27 cellular contexts compared by ENCODE assay signal in the genomic region with DNA sequence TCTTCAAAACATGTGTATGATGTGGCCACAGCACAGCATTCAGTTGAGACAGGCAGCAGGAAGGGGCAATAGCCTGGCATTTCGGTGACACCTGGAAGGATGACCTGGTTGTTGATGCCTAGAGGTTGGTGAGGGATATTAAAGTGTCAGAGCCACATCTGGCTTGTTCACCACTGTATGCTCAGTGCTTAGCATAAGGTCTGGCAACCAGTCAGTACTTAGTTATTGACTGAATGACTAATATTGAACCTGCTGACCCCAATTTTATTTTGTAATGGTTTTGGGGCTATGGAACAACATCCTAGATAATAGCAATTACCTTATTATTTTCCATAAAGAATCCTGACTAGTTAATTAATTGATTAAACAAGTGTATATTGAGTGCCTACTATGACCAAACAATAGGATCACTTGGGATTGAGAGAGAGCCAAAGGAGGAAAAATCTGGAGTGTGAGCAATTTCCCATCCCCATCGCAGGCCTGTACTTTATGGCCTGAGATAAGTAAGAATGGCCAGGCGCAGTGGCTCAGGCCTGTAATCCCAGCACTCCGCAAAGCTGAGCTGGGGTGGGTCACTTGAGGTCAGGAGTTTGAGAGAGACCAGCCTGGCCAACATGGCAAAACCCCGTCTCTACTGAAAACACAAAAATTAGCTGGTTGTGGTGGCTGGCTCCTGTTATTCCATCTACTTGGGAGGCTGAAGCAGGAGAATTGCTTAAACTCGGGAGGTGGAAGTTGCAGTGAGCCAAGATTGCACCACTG.
DNase-seq lines count a peak whose midpoint lies in the region; ATAC-seq and TF ChIP-seq lines count a peak whose summit lies in the region.
"Had no signal": no experiment of that assay in that cellular context is flagged by ENCODE, and none has a peak within 500 bp of the region (broad histone marks: within the 10 kb centered on the region; RNA-seq: fewer than 3 reads in every experiment).

No MANE protein-coding gene starts in this region.

- H3K4me3 ChIP-seq in fibroblast of villous mesenchyme (ENCODE audit: low read depth, low read length) (no peak overlapping the region), upper lobe of right lung (no peak overlapping the region), Karpas-422 (ENCODE audit: low read length) (no peak overlapping the region)
- H3K4me3 ChIP-seq: suprapubic skin had no signal

- no peak overlapping the region for H3K27ac ChIP-seq in upper lobe of right lung
- no peak overlapping the region for H3K27ac ChIP-seq in Karpas-422 (ENCODE audit: low read length)
- H3K27ac ChIP-seq: HL-60, suprapubic skin had no signal

- H3K27me3 ChIP-seq in upper lobe of right lung (no peaks in the 10 kb centered on the region), Karpas-422 (ENCODE audit: low read length) (no peaks in the 10 kb centered on the region)
- H3K27me3 ChIP-seq: suprapubic skin had no signal

- no peaks in the 10 kb centered on the region for H4K20me1 ChIP-seq in Karpas-422 (ENCODE audit: insufficient read depth, low read depth, low read length)

- H3K9me2 ChIP-seq in Karpas-422 (replicated peaks; ENCODE audit: insufficient read depth, low read length), result no peaks in the 10 kb centered on the region

- H3K4me1 ChIP-seq in upper lobe of right lung (peaks cover 2% of the 10 kb centered on the region), Karpas-422 (ENCODE audit: low read length) (no peaks in the 10 kb centered on the region)

- no peaks in the 10 kb centered on the region for H3K27me3 Mint-ChIP-seq in nephron (ENCODE audit: low read depth)
- H3K27me3 Mint-ChIP-seq: naive B cell had no signal

- H3K9ac ChIP-seq in Karpas-422 (ENCODE audit: low read length), result no peak overlapping the region

- no peaks in the 10 kb centered on the region for H3K36me3 ChIP-seq in upper lobe of right lung
- no peaks in the 10 kb centered on the region for H3K36me3 ChIP-seq in Karpas-422 (ENCODE audit: insufficient read depth, low read length)
- H3K36me3 ChIP-seq: suprapubic skin had no signal

- no peaks in the 10 kb centered on the region for H3K36me3 Mint-ChIP-seq in nephron (ENCODE audit: low read depth)
- H3K36me3 Mint-ChIP-seq: CD8-positive, alpha-beta T cell; WTC11 had no signal

- H3K27ac Mint-ChIP-seq in nephron, result peak overlapping the region in 2 of 3 experiments; percentile 27 to 65
- H3K27ac Mint-ChIP-seq: activated T-cell treated with anti-CD3 and anti-CD28 coated beads, Interleukin-2, amount 50 U/mL, for 72 hours; CD8-positive, alpha-beta T cell; naive B cell; WTC11 had no signal

- intact Hi-C loops in upper lobe of right lung (cut with DNase I), result no loop called here

- H3K9me3 Mint-ChIP-seq in nephron, result no peaks in the 10 kb centered on the region
- H3K9me3 Mint-ChIP-seq: activated T-cell treated with anti-CD3 and anti-CD28 coated beads, Interleukin-2, amount 50 U/mL, for 72 hours; CD8-positive, alpha-beta T cell; naive B cell had no signal

- H2AFZ ChIP-seq in Karpas-422 (ENCODE audit: low read length), result no peak overlapping the region

- peaks cover 19% of the 10 kb centered on the region for H3K4me1 Mint-ChIP-seq in nephron
- H3K4me1 Mint-ChIP-seq: naive B cell had no signal

- no peak overlapping the region for H3K4me3 Mint-ChIP-seq in nephron
- H3K4me3 Mint-ChIP-seq: activated T-cell treated with anti-CD3 and anti-CD28 coated beads, Interleukin-2, amount 50 U/mL, for 72 hours; CD8-positive, alpha-beta T cell; WTC11 had no signal

- ATAC-seq in upper lobe of right lung, result peak; percentile 42
- ATAC-seq: activated T-cell treated with anti-CD3 and anti-CD28 coated beads, Interleukin-2, amount 50 U/mL, for 72 hours; CD8-positive, alpha-beta T cell; Right ventricle myocardium inferior; WTC11 had no signal

- H3K9me3 ChIP-seq in upper lobe of right lung (no peaks in the 10 kb centered on the region), Karpas-422 (ENCODE audit: low read length) (no peaks in the 10 kb centered on the region)
- H3K9me3 ChIP-seq: suprapubic skin had no signal

- TF ChIP-seq CTCF in fibroblast of villous mesenchyme (IDR thresholded peaks at IDR 0.05; ENCODE audit: insufficient read depth, low read depth, low read length) (no peak), nephron (IDR thresholded peaks at IDR 0.05; ENCODE audit: unreplicated experiment in 3 of 3) (no peak), upper lobe of right lung (IDR thresholded peaks at IDR 0.05) (no peak)

- DNase-seq in SKM-1 treated with dmso at 0.1 percent for 144 hours (lab: John Stamatoyannopoulos, UW; ENCODE audit: unreplicated experiment) (peak; percentile 28), SKM-1 (lab: John Stamatoyannopoulos, UW; ENCODE audit: unreplicated experiment) (no peak), fibroblast of villous mesenchyme (ENCODE audit: low read depth) (peak; percentile 90), upper lobe of right lung (no peak), Karpas-422 (no peak), SIG-M5 treated with dmso at 0.1 percent for 504 hours (lab: John Stamatoyannopoulos, UW; ENCODE audit: unreplicated experiment) (no peak)
- DNase-seq in stimulated activated CD4-positive, alpha-beta T cell treated with anti-CD3 and anti-CD28 coated beads, Interleukin-2, amount 100 ng/mL, for 24 hours, result no peak
- DNase-seq: activated naive CD4-positive, alpha-beta T cell; activated T-cell treated with anti-CD3 and anti-CD28 coated beads, Interleukin-2, amount 50 U/mL, for 72 hours; AML-193; CD8-positive, alpha-beta T cell; cerebellar nuclear complex; GOT3; Kasumi-1; kidney glomerular epithelial cell; MV-4-11; naive B cell; NCI-H146; NCI-H510A; stimulated activated CD4-positive, alpha-beta T cell treated with anti-CD3 and anti-CD28 coated beads, Interleukin-4, amount 100 ng/mL, for 1 hour; SW 1271; T1000 had no signal

- no peaks in the 10 kb centered on the region for H3K79me2 ChIP-seq in Karpas-422 (ENCODE audit: low read length)

- H3K4me2 ChIP-seq in Karpas-422 (ENCODE audit: low read depth, low read length, poor library complexity, severe bottlenecking), result no peak overlapping the region

Comparison
In these comparisons a context has a peak if more than half of its experiments do, and no peak if none do; other contexts are left out.
1. DNase-seq: peak in SKM-1 treated with dmso at 0.1 percent for 144 hours (single experiment) and fibroblast of villous mesenchyme (single experiment); none in SKM-1 (single experiment), upper lobe of right lung (single experiment), stimulated activated CD4-positive, alpha-beta T cell treated with anti-CD3 and anti-CD28 coated beads, Interleukin-2, amount 100 ng/mL, for 24 hours (0 of 2), Karpas-422 (single experiment) and SIG-M5 treated with dmso at 0.1 percent for 504 hours (single experiment).